Comparison of ENCODE assay signal across 1 cellular context in genomic region chr1:151847867-151848596, GRCh38.
TF ChIP-seq lines count a peak whose summit lies in the region.

No MANE protein-coding gene starts in this region.

TF ChIP-seq in endothelial cell of umbilical vein, 7 proteins besides CTCF, POLR2A, EP300 and RAD21:
- TF ChIP-seq FOS (IDR thresholded peaks at IDR 0.05; ENCODE audit: borderline replicate concordance, insufficient read depth, low read length) (no peak), MYC (IDR thresholded peaks at IDR 0.05; ENCODE audit: low read depth, low read length) (no peak), EZH2 (IDR thresholded peaks at IDR 0.05; ENCODE audit: borderline replicate concordance, low read depth, low read length, severe bottlenecking) (no peak), MAX (IDR thresholded peaks at IDR 0.05; ENCODE audit: insufficient read depth, insufficient read length) (no peak), GATA2 (IDR thresholded peaks at IDR 0.05; ENCODE audit: insufficient read depth, insufficient read length, low read depth, low read length) (no peak), POLR2AphosphoS5 (IDR thresholded peaks at IDR 0.05; ENCODE audit: insufficient read depth, low read depth, low read length) (no peak), JUN (IDR thresholded peaks at IDR 0.05; ENCODE audit: borderline replicate concordance, insufficient read depth, insufficient read length, low read depth) (no peak)
TF ChIP-seq in endothelial cell of umbilical vein: peak in this region for 0.
